ENCODE assay signal across 3 cellular contexts in genomic region chr5:128932232-128932631, GRCh38. TPM values are rescaled to one million over a fixed set of nuclear protein-coding genes. Genes with fewer than 3 reads are reported as not detected.
"Had no signal": no experiment of that assay in that cellular context is flagged by ENCODE, and none has a peak within 500 bp of the region (broad histone marks: within the 10 kb centered on the region; RNA-seq: fewer than 3 reads in every experiment).

No MANE protein-coding gene starts in this region.

RNA-seq across cellular contexts. Expression of gene SLC27A6, which starts 33.1 kb away (rescaled TPM):
- total RNA-seq: LHCN-M2, M059J, NCI-H460 had no signal
